1 cellular context compared by ENCODE assay signal in genomic region chr2:27050996-27051901, GRCh38.
TF ChIP-seq lines count a peak whose summit lies in the region.

A gene with protein sequence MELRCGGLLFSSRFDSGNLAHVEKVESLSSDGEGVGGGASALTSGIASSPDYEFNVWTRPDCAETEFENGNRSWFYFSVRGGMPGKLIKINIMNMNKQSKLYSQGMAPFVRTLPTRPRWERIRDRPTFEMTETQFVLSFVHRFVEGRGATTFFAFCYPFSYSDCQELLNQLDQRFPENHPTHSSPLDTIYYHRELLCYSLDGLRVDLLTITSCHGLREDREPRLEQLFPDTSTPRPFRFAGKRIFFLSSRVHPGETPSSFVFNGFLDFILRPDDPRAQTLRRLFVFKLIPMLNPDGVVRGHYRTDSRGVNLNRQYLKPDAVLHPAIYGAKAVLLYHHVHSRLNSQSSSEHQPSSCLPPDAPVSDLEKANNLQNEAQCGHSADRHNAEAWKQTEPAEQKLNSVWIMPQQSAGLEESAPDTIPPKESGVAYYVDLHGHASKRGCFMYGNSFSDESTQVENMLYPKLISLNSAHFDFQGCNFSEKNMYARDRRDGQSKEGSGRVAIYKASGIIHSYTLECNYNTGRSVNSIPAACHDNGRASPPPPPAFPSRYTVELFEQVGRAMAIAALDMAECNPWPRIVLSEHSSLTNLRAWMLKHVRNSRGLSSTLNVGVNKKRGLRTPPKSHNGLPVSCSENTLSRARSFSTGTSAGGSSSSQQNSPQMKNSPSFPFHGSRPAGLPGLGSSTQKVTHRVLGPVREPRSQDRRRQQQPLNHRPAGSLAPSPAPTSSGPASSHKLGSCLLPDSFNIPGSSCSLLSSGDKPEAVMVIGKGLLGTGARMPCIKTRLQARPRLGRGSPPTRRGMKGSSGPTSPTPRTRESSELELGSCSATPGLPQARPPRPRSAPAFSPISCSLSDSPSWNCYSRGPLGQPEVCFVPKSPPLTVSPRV (plus strand): TSS chr2:27051668. CDS start chr2:27052959, 1,291 bp downstream.

TF ChIP-seq in H1, 55 proteins besides CTCF, POLR2A, EP300 and RAD21 (continues in another document):
- no peak for TF ChIP-seq TAF7 (optimal IDR thresholded peaks at IDR 0.05; ENCODE audit: borderline replicate concordance, low read depth, low read length)
- no peak for TF ChIP-seq SIRT6 (IDR thresholded peaks at IDR 0.05; ENCODE audit: low read length)
- TF ChIP-seq ZNF274 (IDR thresholded peaks at IDR 0.05; ENCODE audit: borderline replicate concordance, extremely low read depth, low read length), result no peak
- TF ChIP-seq, protein P1, sequence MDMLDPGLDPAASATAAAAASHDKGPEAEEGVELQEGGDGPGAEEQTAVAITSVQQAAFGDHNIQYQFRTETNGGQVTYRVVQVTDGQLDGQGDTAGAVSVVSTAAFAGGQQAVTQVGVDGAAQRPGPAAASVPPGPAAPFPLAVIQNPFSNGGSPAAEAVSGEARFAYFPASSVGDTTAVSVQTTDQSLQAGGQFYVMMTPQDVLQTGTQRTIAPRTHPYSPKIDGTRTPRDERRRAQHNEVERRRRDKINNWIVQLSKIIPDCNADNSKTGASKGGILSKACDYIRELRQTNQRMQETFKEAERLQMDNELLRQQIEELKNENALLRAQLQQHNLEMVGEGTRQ (IDR thresholded peaks at IDR 0.05; ENCODE audit: low read length), result no peak
- TF ChIP-seq CBX5 (IDR thresholded peaks at IDR 0.05; ENCODE audit: low read depth, low read length), result no peak
- TF ChIP-seq TEAD4 (IDR thresholded peaks at IDR 0.05; ENCODE audit: low read depth, low read length), result peak; percentile 71
- TF ChIP-seq, protein P2, sequence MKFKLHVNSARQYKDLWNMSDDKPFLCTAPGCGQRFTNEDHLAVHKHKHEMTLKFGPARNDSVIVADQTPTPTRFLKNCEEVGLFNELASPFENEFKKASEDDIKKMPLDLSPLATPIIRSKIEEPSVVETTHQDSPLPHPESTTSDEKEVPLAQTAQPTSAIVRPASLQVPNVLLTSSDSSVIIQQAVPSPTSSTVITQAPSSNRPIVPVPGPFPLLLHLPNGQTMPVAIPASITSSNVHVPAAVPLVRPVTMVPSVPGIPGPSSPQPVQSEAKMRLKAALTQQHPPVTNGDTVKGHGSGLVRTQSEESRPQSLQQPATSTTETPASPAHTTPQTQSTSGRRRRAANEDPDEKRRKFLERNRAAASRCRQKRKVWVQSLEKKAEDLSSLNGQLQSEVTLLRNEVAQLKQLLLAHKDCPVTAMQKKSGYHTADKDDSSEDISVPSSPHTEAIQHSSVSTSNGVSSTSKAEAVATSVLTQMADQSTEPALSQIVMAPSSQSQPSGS (IDR thresholded peaks at IDR 0.05; ENCODE audit: low read length), result peak; percentile 92
- no peak for TF ChIP-seq YY1 (IDR thresholded peaks at IDR 0.05; ENCODE audit: low read depth, low read length)
- peak; percentile 43; the same call in 1 of the 2 replicates for TF ChIP-seq NRF1 (IDR thresholded peaks at IDR 0.05; ENCODE audit: low read depth, low read length)
- TF ChIP-seq HDAC6 (IDR thresholded peaks at IDR 0.05; ENCODE audit: low read depth, low read length), result no peak
- no peak for TF ChIP-seq JUND (IDR thresholded peaks at IDR 0.05; ENCODE audit: low read length)
- TF ChIP-seq BCL11A (IDR thresholded peaks at IDR 0.05; ENCODE audit: low read depth in 2 of 2, low read length in 2 of 2), result no peak
- TF ChIP-seq SIN3A (conservative IDR thresholded peaks at IDR 0.05 in 1 of 2, IDR thresholded peaks at IDR 0.05 in 1 of 2; ENCODE audit: low read depth in 1 of 2, low read length in 2 of 2), result peak in 1 of 2 experiments; percentile 86; a peak in 2 of 4 replicates
- TF ChIP-seq GTF2F1 (IDR thresholded peaks at IDR 0.05; ENCODE audit: borderline replicate concordance, low read depth, low read length), result no peak
- TF ChIP-seq GABPA (IDR thresholded peaks at IDR 0.05; ENCODE audit: borderline replicate concordance, insufficient read depth, low read length), result no peak
- peak; percentile 82 for TF ChIP-seq MAFK (IDR thresholded peaks at IDR 0.05; ENCODE audit: low read depth, low read length)
- no peak for TF ChIP-seq SAP30 (IDR thresholded peaks at IDR 0.05; ENCODE audit: insufficient read depth, insufficient replicate concordance, low read length)
- no peak for TF ChIP-seq SUZ12 (IDR thresholded peaks at IDR 0.05; ENCODE audit: low read length)
- no peak for TF ChIP-seq EGR1 (IDR thresholded peaks at IDR 0.05; ENCODE audit: borderline replicate concordance, low read depth, low read length)
- 0 out of 2 replicates have a peak, but pooled peaks have one; percentile 41 for TF ChIP-seq POLR2AphosphoS5 (IDR thresholded peaks at IDR 0.05; ENCODE audit: low read depth, low read length)
- no peak for TF ChIP-seq EZH2 (IDR thresholded peaks at IDR 0.05; ENCODE audit: low read depth, low read length, severe bottlenecking)
- TF ChIP-seq SP1 (IDR thresholded peaks at IDR 0.05; ENCODE audit: low read depth, low read length), result peak; percentile 77
- TF ChIP-seq TBP (IDR thresholded peaks at IDR 0.05; ENCODE audit: low read depth, low read length), result peak; percentile 98
- TF ChIP-seq BACH1 (IDR thresholded peaks at IDR 0.05; ENCODE audit: low read length), result peak; percentile 93
- TF ChIP-seq ASH2L (IDR thresholded peaks at IDR 0.05; ENCODE audit: low read length), result peak; percentile 78
- TF ChIP-seq ATF3 (IDR thresholded peaks at IDR 0.05; ENCODE audit: insufficient read depth, low read depth, low read length), result no peak
- no peak for TF ChIP-seq KDM5A (IDR thresholded peaks at IDR 0.05; ENCODE audit: low read length)
- TF ChIP-seq KDM4A (IDR thresholded peaks at IDR 0.05; ENCODE audit: low read depth, low read length, severe bottlenecking), result peak; percentile 68
- no peak for TF ChIP-seq RFX5 (IDR thresholded peaks at IDR 0.05; ENCODE audit: borderline replicate concordance, low read depth, low read length)
- TF ChIP-seq BRCA1 (IDR thresholded peaks at IDR 0.05; ENCODE audit: low read depth, low read length), result no peak; the same call in 1 of the 2 replicates
- peak; percentile 36; the same call in 1 of the 2 replicates for TF ChIP-seq CREB1 (IDR thresholded peaks at IDR 0.05)
- peak; percentile 26 for TF ChIP-seq CHD7 (IDR thresholded peaks at IDR 0.05; ENCODE audit: insufficient replicate concordance, low read length)
- no peak for TF ChIP-seq FOSL1 (IDR thresholded peaks at IDR 0.05; ENCODE audit: insufficient read depth, low read depth, low read length)
- TF ChIP-seq CHD2 (IDR thresholded peaks at IDR 0.05; ENCODE audit: low read length), result peak; percentile 62
- no peak for TF ChIP-seq NANOG (IDR thresholded peaks at IDR 0.05; ENCODE audit: insufficient read depth, low read depth, low read length, poor library complexity, severe bottlenecking)
- peak; percentile 77 for TF ChIP-seq CEBPB (IDR thresholded peaks at IDR 0.05; ENCODE audit: low read depth, low read length)
- TF ChIP-seq RXRA (IDR thresholded peaks at IDR 0.05; ENCODE audit: insufficient read depth, low read depth, low read length), result no peak
- TF ChIP-seq POU5F1 (IDR thresholded peaks at IDR 0.05; ENCODE audit: low read depth, low read length), result 0 out of 2 replicates have a peak, but pooled peaks have one; percentile 3
- TF ChIP-seq SRF (IDR thresholded peaks at IDR 0.05; ENCODE audit: low read depth, low read length), result no peak
- no peak for TF ChIP-seq CBX8 (IDR thresholded peaks at IDR 0.05; ENCODE audit: borderline replicate concordance, low read depth, low read length)
- no peak for TF ChIP-seq CTBP2 (IDR thresholded peaks at IDR 0.05; ENCODE audit: borderline replicate concordance, insufficient read depth, insufficient read length, low read length)
- TF ChIP-seq SP4 (IDR thresholded peaks at IDR 0.05; ENCODE audit: low read length), result peak; percentile 85; the same call in 1 of the 2 replicates
- TF ChIP-seq, protein P3, sequence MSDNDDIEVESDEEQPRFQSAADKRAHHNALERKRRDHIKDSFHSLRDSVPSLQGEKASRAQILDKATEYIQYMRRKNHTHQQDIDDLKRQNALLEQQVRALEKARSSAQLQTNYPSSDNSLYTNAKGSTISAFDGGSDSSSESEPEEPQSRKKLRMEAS (IDR thresholded peaks at IDR 0.05), result peak; percentile 81
- no peak for TF ChIP-seq CHD1 (IDR thresholded peaks at IDR 0.05; ENCODE audit: low read depth, low read length)
- no peak for TF ChIP-seq JUN (IDR thresholded peaks at IDR 0.05; ENCODE audit: low read depth, low read length)
- no peak; the same call in 1 of the 2 replicates for TF ChIP-seq TAF1 (IDR thresholded peaks at IDR 0.05; ENCODE audit: low read depth, low read length)
- no peak for TF ChIP-seq RNF2 (IDR thresholded peaks at IDR 0.05; ENCODE audit: borderline replicate concordance, low read depth, low read length, missing control alignments, poor library complexity, severe bottlenecking)
- no peak for TF ChIP-seq SP2 (IDR thresholded peaks at IDR 0.05; ENCODE audit: low read length)
- TF ChIP-seq RBBP5 (IDR thresholded peaks at IDR 0.05; ENCODE audit: borderline replicate concordance, low read depth, low read length), result peak; percentile 95
- no peak for TF ChIP-seq SIX5 (IDR thresholded peaks at IDR 0.05; ENCODE audit: low read depth, low read length)
- 0 out of 2 replicates have a peak, but pooled peaks have one; percentile 41 for TF ChIP-seq TCF12 (IDR thresholded peaks at IDR 0.05; ENCODE audit: low read depth, low read length)
- TF ChIP-seq, protein P4, sequence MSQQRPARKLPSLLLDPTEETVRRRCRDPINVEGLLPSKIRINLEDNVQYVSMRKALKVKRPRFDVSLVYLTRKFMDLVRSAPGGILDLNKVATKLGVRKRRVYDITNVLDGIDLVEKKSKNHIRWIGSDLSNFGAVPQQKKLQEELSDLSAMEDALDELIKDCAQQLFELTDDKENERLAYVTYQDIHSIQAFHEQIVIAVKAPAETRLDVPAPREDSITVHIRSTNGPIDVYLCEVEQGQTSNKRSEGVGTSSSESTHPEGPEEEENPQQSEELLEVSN (IDR thresholded peaks at IDR 0.05), result peak; percentile 88
- 0 out of 2 replicates have a peak, but pooled peaks have one; percentile 62 for TF ChIP-seq KDM1A (IDR thresholded peaks at IDR 0.05; ENCODE audit: borderline replicate concordance, low read length)
